In genomic region chr17:76246080-76247066, GRCh38 we compare ENCODE assay signal across 1 cellular context.
TF ChIP-seq lines count a peak whose summit lies in the region.

No MANE protein-coding gene starts in this region.

TF ChIP-seq in HEK293, 187 proteins besides CTCF, POLR2A, EP300 and RAD21 (continued from another document):
- TF ChIP-seq SCRT2 (tag by site-specific recombination; IDR thresholded peaks at IDR 0.05) = peak; percentile 51; the same call in 1 of the 2 replicates
